ENCODE assay signal across 15 cellular contexts in genomic region chr7:17406756-17407155, GRCh38.
DNase-seq lines count a peak whose midpoint lies in the region; ATAC-seq and TF ChIP-seq lines count a peak whose summit lies in the region.
"Had no signal": no experiment of that assay in that cellular context is flagged by ENCODE, and none has a peak within 500 bp of the region (broad histone marks: within the 10 kb centered on the region; RNA-seq: fewer than 3 reads in every experiment).

No MANE protein-coding gene starts in this region.

- H3K4me3 ChIP-seq in brain microvascular endothelial cell (ENCODE audit: low read depth, low read length) (no peak overlapping the region), WERI-Rb-1 (ENCODE audit: low read depth, low read length) (no peak overlapping the region)
- H3K4me3 ChIP-seq: hepatocyte had no signal

- no peaks in the 10 kb centered on the region for H3K36me3 ChIP-seq in brain microvascular endothelial cell (replicated peaks)
- H3K36me3 ChIP-seq in WERI-Rb-1 = no peaks in the 10 kb centered on the region

- in situ Hi-C loops in brain microvascular endothelial cell (cut with HindIII; ENCODE audit: low pct_ligation_motif_present, low sequenced_read_pairs) = no loop called here

- TF ChIP-seq CTCF in AG09319 (IDR thresholded peaks at IDR 0.05; ENCODE audit: low read depth, low read length) = no peak
- no peak for TF ChIP-seq CTCF in brain microvascular endothelial cell (IDR thresholded peaks at IDR 0.05; ENCODE audit: low read depth, low read length, missing control alignments)
- TF ChIP-seq CTCF in WERI-Rb-1 (IDR thresholded peaks at IDR 0.05; ENCODE audit: low read depth, low read length) = no peak

- H3K27ac ChIP-seq in brain microvascular endothelial cell (peak overlapping the region; percentile 94), WERI-Rb-1 (no peak overlapping the region)
- H3K27ac ChIP-seq: hepatocyte, parathyroid adenoma had no signal

- DNase-seq in AG09319 (ENCODE audit: extremely low read depth, low read depth) (peak; percentile 12), LHCN-M2 (ENCODE audit: low read depth) (peak; percentile 66), brain microvascular endothelial cell (peak; percentile 57), myocyte (ENCODE audit: low read depth) (peak; percentile 53), inferior parietal cortex (ENCODE audit: extremely low spot score) (no peak), D341Med (ENCODE audit: low spot score) (no peak), WERI-Rb-1 (no peak)
- DNase-seq: activated CD4-positive, alpha-beta T cell treated with anti-CD3 and anti-CD28 coated beads, Interleukin-2, amount 10 ng/mL, durations not matched to agents 7 days and 5 days; activated naive CD8-positive, alpha-beta T cell treated with anti-CD3 and anti-CD28 coated beads for 36 hours; NCI-H2107; NCI-H82; T-helper 9 cell had no signal

- ATAC-seq in HG03135 (IDR thresholded peaks at IDR 0.05; ENCODE audit: unreplicated experiment) = no peak

- no peaks in the 10 kb centered on the region for H3K27me3 ChIP-seq in brain microvascular endothelial cell (replicated peaks)
- no peaks in the 10 kb centered on the region for H3K27me3 ChIP-seq in WERI-Rb-1 (ENCODE audit: insufficient read depth, low read depth, severe bottlenecking)
- H3K27me3 ChIP-seq: hepatocyte had no signal

- no peaks in the 10 kb centered on the region for H3K9me3 ChIP-seq in WERI-Rb-1 (ENCODE audit: severe bottlenecking)

Comparison
In these comparisons a context has a peak if more than half of its experiments do, and no peak if none do; other contexts are left out.
1. DNase-seq: peak in AG09319 (single experiment), LHCN-M2 (single experiment), brain microvascular endothelial cell (single experiment) and myocyte (single experiment); none in inferior parietal cortex (single experiment), D341Med (single experiment) and WERI-Rb-1 (single experiment).